Comparison of ENCODE assay signal across 17 cellular contexts in genomic region chr12:31232361-31232965, GRCh38.
DNase-seq lines count a peak whose midpoint lies in the region; ATAC-seq and TF ChIP-seq lines count a peak whose summit lies in the region.
"Had no signal": no experiment of that assay in that cellular context is flagged by ENCODE, and none has a peak within 500 bp of the region (broad histone marks: within the 10 kb centered on the region; RNA-seq: fewer than 3 reads in every experiment).

No MANE protein-coding gene starts in this region.

- H3F3A ChIP-seq in GM23338 (replicated peaks; ENCODE audit: low read depth), result no peaks in the 10 kb centered on the region

- H3K4me3 Mint-ChIP-seq in GM23338 (no peak overlapping the region), osteocyte (ENCODE audit: unreplicated experiment) (no peak overlapping the region)
- H3K4me3 Mint-ChIP-seq: B cell; CD8-positive, alpha-beta T cell had no signal

- no peak for ATAC-seq in GM23338
- ATAC-seq in GM18505 (IDR thresholded peaks at IDR 0.05; ENCODE audit: unreplicated experiment), result no peak
- ATAC-seq: CD8-positive, alpha-beta T cell had no signal

- DNase-seq in GM23338 (ENCODE audit: low spot score), result no peak
- peak; percentile 41 for DNase-seq in ecto neural progenitor cell (ENCODE audit: low spot score)
- DNase-seq in osteocyte (ENCODE audit: extremely low spot score, unreplicated experiment), result peak; percentile 54
- no peak for DNase-seq in GOT3 (lab: John Stamatoyannopoulos, UW)
- DNase-seq in KBM-7, result no peak
- DNase-seq: Caco-2; CD4-positive, CD25-positive, alpha-beta regulatory T cell; CD8-positive, alpha-beta T cell; DMS153; DND-41; H7; HCEC 1CT had no signal

- no peak for TF ChIP-seq POLR2A in GM18505 (IDR thresholded peaks at IDR 0.05; ENCODE audit: borderline replicate concordance, extremely low read depth, insufficient read depth, insufficient read length)

- H3K79me2 ChIP-seq in GM23338 (replicated peaks; ENCODE audit: insufficient read depth), result no peaks in the 10 kb centered on the region

- no peaks in the 10 kb centered on the region for H3K36me3 ChIP-seq in GM23338 (ENCODE audit: insufficient read depth)
- H3K36me3 ChIP-seq: BLaER1 had no signal

- H3K27ac Mint-ChIP-seq in GM23338 (no peak overlapping the region), osteocyte (ENCODE audit: unreplicated experiment) (no peak overlapping the region)
- H3K27ac Mint-ChIP-seq: B cell; CD4-positive, CD25-positive, alpha-beta regulatory T cell; CD8-positive, alpha-beta T cell had no signal

- in situ Hi-C loops in KBM-7 (cut with MboI; ENCODE audit: low pct_unique_long_range_greater_than_20kb, low sequenced_read_pairs), result no loop called here

- no peaks in the 10 kb centered on the region for H3K9me2 ChIP-seq in GM23338 (ENCODE audit: insufficient read depth)

- H3K27me3 Mint-ChIP-seq in GM23338 (ENCODE audit: insufficient read depth, low read depth, poor library complexity) (peaks cover 7% of the 10 kb centered on the region), osteocyte (ENCODE audit: unreplicated experiment) (peaks cover 44% of the 10 kb centered on the region)

- H2AFZ ChIP-seq in GM23338, result peak overlapping the region; percentile 52; the same call in 1 of the 2 replicates

- no peak overlapping the region for H3K4me3 ChIP-seq in GM23338
- H3K4me3 ChIP-seq: BLaER1 had no signal

- peaks cover 19% of the 10 kb centered on the region for H3K4me1 Mint-ChIP-seq in GM23338
- H3K4me1 Mint-ChIP-seq in osteocyte (ENCODE audit: unreplicated experiment), result peaks cover 5% of the 10 kb centered on the region
- H3K4me1 Mint-ChIP-seq: CD4-positive, CD25-positive, alpha-beta regulatory T cell had no signal

- H3K4me1 ChIP-seq in GM23338 (ENCODE audit: insufficient read depth), result no peaks in the 10 kb centered on the region; the same call in 1 of the 2 replicates

- no peak for TF ChIP-seq CTCF in GM23338 (conservative IDR thresholded peaks at IDR 0.05; ENCODE audit: low read depth in 2 of 2)
- no peak for TF ChIP-seq CTCF in osteocyte (IDR thresholded peaks at IDR 0.05)

- H3K4me2 ChIP-seq in GM23338, result no peak overlapping the region
- H3K4me2 ChIP-seq: BLaER1 had no signal

- H3K36me3 Mint-ChIP-seq in GM23338 (ENCODE audit: low read depth) (peaks cover 5% of the 10 kb centered on the region; the same call in 1 of the 3 replicates), osteocyte (ENCODE audit: unreplicated experiment) (no peaks in the 10 kb centered on the region)
- H3K36me3 Mint-ChIP-seq: CD4-positive, CD25-positive, alpha-beta regulatory T cell; CD8-positive, alpha-beta T cell had no signal

- no peaks in the 10 kb centered on the region; the same call in 1 of the 2 replicates for H4K20me1 ChIP-seq in GM23338 (replicated peaks; ENCODE audit: insufficient read depth)
- H4K20me1 ChIP-seq: BLaER1 had no signal

- no peak overlapping the region for H3K27ac ChIP-seq in GM23338 (ENCODE audit: low read depth)
- H3K27ac ChIP-seq: 22Rv1, BLaER1, C4-2B had no signal

- H3K27me3 ChIP-seq in GM23338 (ENCODE audit: insufficient read depth), result no peaks in the 10 kb centered on the region
- H3K27me3 ChIP-seq: BLaER1 had no signal

- H3K9me3 Mint-ChIP-seq in GM23338 (peaks cover 6% of the 10 kb centered on the region; the same call in 2 of the 3 replicates), osteocyte (ENCODE audit: unreplicated experiment) (peaks cover 4% of the 10 kb centered on the region)

TF ChIP-seq in GM23338, 12 proteins besides CTCF, POLR2A, EP300 and RAD21:
- TF ChIP-seq ZNF462 (CRISPR knock-in tag; IDR thresholded peaks at IDR 0.05) (no peak), JUNB (IDR thresholded peaks at IDR 0.05; ENCODE audit: unreplicated experiment) (no peak), NANOG (IDR thresholded peaks at IDR 0.05; ENCODE audit: borderline replicate concordance) (no peak), CREB1 (CRISPR knock-in tag; IDR thresholded peaks at IDR 0.05; ENCODE audit: low read depth) (no peak), STAT1 (IDR thresholded peaks at IDR 0.05; ENCODE audit: unreplicated experiment) (no peak)

Comparison
In these comparisons a context has a peak if more than half of its experiments do, and no peak if none do; other contexts are left out.
1. DNase-seq: peak in ecto neural progenitor cell (single experiment) and osteocyte (single experiment); none in GM23338 (single experiment), GOT3 (single experiment) and KBM-7 (single experiment).